In the genomic region with DNA sequence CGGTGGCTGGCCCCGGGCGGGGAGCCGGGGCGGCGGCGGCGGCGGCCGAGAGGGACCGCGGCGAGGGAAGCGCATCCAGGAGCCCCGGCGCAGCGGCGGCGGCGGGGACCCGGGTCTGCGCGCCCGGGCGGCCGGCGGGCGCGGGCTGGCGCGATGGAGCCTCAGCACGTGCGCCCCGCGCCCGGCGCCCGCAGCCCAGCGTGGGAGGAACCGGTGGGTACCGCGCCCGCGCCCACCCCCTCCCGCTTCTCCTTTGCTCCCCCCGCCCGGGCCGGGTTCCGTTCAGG, we compare ENCODE assay signal across 8 cellular contexts. TPM values are rescaled to one million over a fixed set of nuclear protein-coding genes. Genes with fewer than 3 reads are reported as not detected.
DNase-seq lines count a peak whose midpoint lies in the region; ATAC-seq, FAIRE-seq and TF ChIP-seq lines count a peak whose summit lies in the region.

No MANE protein-coding gene starts in this region.

- peaks cover under 1% of the 10 kb centered on the region for H3K36me3 Mint-ChIP-seq in CD4-positive, CD25-positive, alpha-beta regulatory T cell
- H3K36me3 Mint-ChIP-seq in central memory CD8-positive, alpha-beta T cell (ENCODE audit: insufficient read depth) = peaks cover 2% of the 10 kb centered on the region
- H3K36me3 Mint-ChIP-seq in nephron progenitor cell (ENCODE audit: low read depth) = no peaks in the 10 kb centered on the region

- no peaks in the 10 kb centered on the region for H3K27me3 ChIP-seq in CD4-positive, CD25-positive, alpha-beta regulatory T cell (ENCODE audit: control insufficient read depth, insufficient read depth, low read length)

- no peak for FAIRE-seq in H54 (lab: Jason Lieb, UNC)

- H3K27ac Mint-ChIP-seq in CD4-positive, CD25-positive, alpha-beta regulatory T cell = no peak overlapping the region
- H3K27ac Mint-ChIP-seq in central memory CD8-positive, alpha-beta T cell (ENCODE audit: low read depth) = no peak overlapping the region
- H3K27ac Mint-ChIP-seq in nephron progenitor cell = no peak overlapping the region

- peaks cover 0 to 6% (median 0%) of the 10 kb centered on the region in 7 donors for H3K9me3 Mint-ChIP-seq in CD4-positive, CD25-positive, alpha-beta regulatory T cell
- no peaks in the 10 kb centered on the region for H3K9me3 Mint-ChIP-seq in central memory CD8-positive, alpha-beta T cell
- peaks cover 19% of the 10 kb centered on the region for H3K9me3 Mint-ChIP-seq in nephron progenitor cell

- TF ChIP-seq CTCF in nephron progenitor cell (IDR thresholded peaks at IDR 0.05) = no peak

- no peak overlapping the region for H3K27ac ChIP-seq in CD4-positive, CD25-positive, alpha-beta regulatory T cell (ENCODE audit: insufficient read depth, low read length, poor library complexity, severe bottlenecking)

- peaks cover 2 to 31% (median 16%) of the 10 kb centered on the region in 4 donors for H3K4me1 Mint-ChIP-seq in CD4-positive, CD25-positive, alpha-beta regulatory T cell
- peaks cover 21% of the 10 kb centered on the region for H3K4me1 Mint-ChIP-seq in central memory CD8-positive, alpha-beta T cell
- peaks cover 32% of the 10 kb centered on the region for H3K4me1 Mint-ChIP-seq in nephron progenitor cell

- no peaks in the 10 kb centered on the region for H3K36me3 ChIP-seq in CD4-positive, CD25-positive, alpha-beta regulatory T cell (ENCODE audit: control insufficient read depth, insufficient read depth, low read length)

- H3K4me3 ChIP-seq in CD4-positive, CD25-positive, alpha-beta regulatory T cell (ENCODE audit: low read depth, low read length) = no peak overlapping the region

- TF ChIP-seq POLR2A in H54 (IDR thresholded peaks at IDR 0.05; ENCODE audit: low read depth, low read length) = no peak

- peaks cover 14% of the 10 kb centered on the region for H3K27me3 Mint-ChIP-seq in CD4-positive, CD25-positive, alpha-beta regulatory T cell
- no peaks in the 10 kb centered on the region for H3K27me3 Mint-ChIP-seq in central memory CD8-positive, alpha-beta T cell
- H3K27me3 Mint-ChIP-seq in nephron progenitor cell (ENCODE audit: low read depth, poor library complexity) = peaks cover 36% of the 10 kb centered on the region

- H3K4me1 ChIP-seq in CD4-positive, CD25-positive, alpha-beta regulatory T cell (ENCODE audit: control insufficient read depth, insufficient read depth, low read length, poor library complexity, severe bottlenecking) = peaks cover 20% of the 10 kb centered on the region

- H3K4me3 Mint-ChIP-seq in CD4-positive, CD25-positive, alpha-beta regulatory T cell = peak overlapping the region in 3 of 4 donors; percentile 90 to 95 (median 91)
- H3K4me3 Mint-ChIP-seq in central memory CD8-positive, alpha-beta T cell = peak overlapping the region; percentile 93
- H3K4me3 Mint-ChIP-seq in nephron progenitor cell = peak overlapping the region; percentile 73

- peak in 1 of 3 donors; percentile 21 for DNase-seq in CD4-positive, CD25-positive, alpha-beta regulatory T cell
- no peak for DNase-seq in central memory CD8-positive, alpha-beta T cell (ENCODE audit: low spot score in 2 of 2)
- DNase-seq in nephron progenitor cell (no peak), H54 (ENCODE audit: insufficient read length, low spot score) (no peak), retina (no peak)

- peaks cover 0 to 2% of the 10 kb centered on the region in 2 experiments for H3K9me3 ChIP-seq in CD4-positive, CD25-positive, alpha-beta regulatory T cell (ENCODE audit: control insufficient read depth in 2 of 2, low read length in 2 of 2)

- ATAC-seq in CD4-positive, CD25-positive, alpha-beta regulatory T cell (ENCODE audit: low read depth in 2 of 2) = peak; percentile 6 to 7
- peak; percentile 33 for ATAC-seq in HG03280 (IDR thresholded peaks at IDR 0.05; ENCODE audit: unreplicated experiment)
- no peak for ATAC-seq in central memory CD8-positive, alpha-beta T cell (replicated peaks; ENCODE audit: extremely low read depth, poor library complexity, severe bottlenecking)
- no peak for ATAC-seq in HG03095 (IDR thresholded peaks at IDR 0.05; ENCODE audit: unreplicated experiment)
- no peak for ATAC-seq in GM19035 (IDR thresholded peaks at IDR 0.05; ENCODE audit: unreplicated experiment)

RNA-seq across cellular contexts. Expression of a gene that starts 7.8 kb away (rescaled TPM):
- 22.4 TPM for total RNA-seq in CD4-positive, CD25-positive, alpha-beta regulatory T cell
- 1 to 10 TPM; 1.2 to 3.1 (median 2.3) TPM for polyA plus RNA-seq in CD4-positive, CD25-positive, alpha-beta regulatory T cell

Comparison
In these comparisons a context has a peak if more than half of its experiments do, and no peak if none do; other contexts are left out.
1. ATAC-seq: peak in CD4-positive, CD25-positive, alpha-beta regulatory T cell (2 of 2) and HG03280 (single experiment); none in central memory CD8-positive, alpha-beta T cell (single experiment), HG03095 (single experiment) and GM19035 (single experiment).
2. Peak in every context shown above with its lines, with median percentiles within 50 percentile points of each other: H3K4me3 Mint-ChIP-seq.